1 cellular context compared by ENCODE assay signal in genomic region chr22:40030026-40030756, GRCh38.
TF ChIP-seq lines count a peak whose summit lies in the region.

No MANE protein-coding gene starts in this region.

TF ChIP-seq in WTC11, 78 proteins besides CTCF, POLR2A, EP300 and RAD21 (continued from another document):
- no peak for TF ChIP-seq ZBTB43 (CRISPR knock-in tag; IDR thresholded peaks at IDR 0.05)
- TF ChIP-seq HMGXB4 (CRISPR knock-in tag; IDR thresholded peaks at IDR 0.05) = no peak
- TF ChIP-seq ZBTB21 (CRISPR knock-in tag; IDR thresholded peaks at IDR 0.05; ENCODE audit: borderline replicate concordance) = no peak
- no peak for TF ChIP-seq ATF2 (CRISPR knock-in tag; IDR thresholded peaks at IDR 0.05; ENCODE audit: borderline replicate concordance, low read depth)
- TF ChIP-seq ERG (CRISPR knock-in tag; IDR thresholded peaks at IDR 0.05) = no peak
- no peak for TF ChIP-seq MLX (CRISPR knock-in tag; IDR thresholded peaks at IDR 0.05)
- TF ChIP-seq FOXK1 (CRISPR knock-in tag; IDR thresholded peaks at IDR 0.05) = no peak
- no peak for TF ChIP-seq NFYB (CRISPR knock-in tag; conservative IDR thresholded peaks at IDR 0.05; ENCODE audit: low read depth)
- no peak for TF ChIP-seq NFE2L1 (CRISPR knock-in tag; IDR thresholded peaks at IDR 0.05)
- no peak for TF ChIP-seq ZNF671 (CRISPR knock-in tag; IDR thresholded peaks at IDR 0.05)
- TF ChIP-seq ZNF532 (CRISPR knock-in tag; IDR thresholded peaks at IDR 0.05; ENCODE audit: borderline replicate concordance) = no peak
- TF ChIP-seq JUN (CRISPR knock-in tag; IDR thresholded peaks at IDR 0.05) = no peak
- no peak for TF ChIP-seq GABPB1 (CRISPR knock-in tag; IDR thresholded peaks at IDR 0.05)
- no peak for TF ChIP-seq ESRRA (CRISPR knock-in tag; IDR thresholded peaks at IDR 0.05; ENCODE audit: borderline replicate concordance)
